8 cellular contexts compared by ENCODE assay signal in genomic region chr11:65314501-65315203, GRCh38. TPM values are rescaled to one million over a fixed set of nuclear protein-coding genes. Genes with fewer than 3 reads are reported as not detected.
A peak's percentile ranks its signal among the peaks of the same experiment; 100 is the strongest.
DNase-seq lines count a peak whose midpoint lies in the region; ATAC-seq and TF ChIP-seq lines count a peak whose summit lies in the region.

Gene CDC42EP2, plus strand, starts transcription at chr11:65314866. Its CDS starts 6,033 bp downstream, at chr11:65320899.

- H3K4me1 ChIP-seq in BLaER1 = peaks cover 61% of the 10 kb centered on the region

- POLR2A ChIA-PET in naive thymus-derived CD8-positive, alpha-beta T cell (lab: Charles Lee) = interaction anchor here (0.5 to 2.0 kb wide), 11 partner anchors 15 to 964 kb away, joined by 3 to 9 read pairs (median 3); partner anchors contain the start of genes MALAT1 and POLA2

- no peaks in the 10 kb centered on the region for H3K36me3 Mint-ChIP-seq in activated T-helper 17 cell treated with anti-CD3 and anti-CD28 coated beads, Interleukin-2, amount 50 U/mL, for 72 hours (ENCODE audit: low read depth)
- no peaks in the 10 kb centered on the region for H3K36me3 Mint-ChIP-seq in naive thymus-derived CD8-positive, alpha-beta T cell
- H3K36me3 Mint-ChIP-seq in stimulated activated naive B cell treated with anti-CD40 and anti-IgM and Interleukin-4, amounts not matched to agents 10 μg/mL and 1 μg/mL and 100 μg/mL, for 72 hours = no peaks in the 10 kb centered on the region

- H3K27ac Mint-ChIP-seq in activated T-helper 17 cell treated with anti-CD3 and anti-CD28 coated beads, Interleukin-2, amount 50 U/mL, for 72 hours = no peak within 1 kb of the TSS
- peak within 1 kb of the TSS in 1 of 10 donors; percentile 81 for H3K27ac Mint-ChIP-seq in naive thymus-derived CD8-positive, alpha-beta T cell
- H3K27ac Mint-ChIP-seq in stimulated activated naive B cell treated with anti-CD40 and anti-IgM and Interleukin-4, amounts not matched to agents 10 μg/mL and 1 μg/mL and 100 μg/mL, for 72 hours = peak within 1 kb of the TSS; percentile 62

- peak; percentile 80 for ATAC-seq in GM19324 (IDR thresholded peaks at IDR 0.05; ENCODE audit: low FRiP score, unreplicated experiment)
- peak; percentile 48 for ATAC-seq in HG03565 (IDR thresholded peaks at IDR 0.05; ENCODE audit: unreplicated experiment)
- ATAC-seq in activated T-helper 17 cell treated with anti-CD3 and anti-CD28 coated beads, Interleukin-2, amount 50 U/mL, for 72 hours (replicated peaks) = peak; percentile 94
- peak; percentile 86 to 90 for ATAC-seq in naive thymus-derived CD8-positive, alpha-beta T cell
- ATAC-seq in stimulated activated naive B cell treated with anti-CD40 and anti-IgM and Interleukin-4, amounts not matched to agents 10 μg/mL and 1 μg/mL and 100 μg/mL, for 72 hours (replicated peaks) = peak; percentile 87 to 89

- no peak for TF ChIP-seq CTCF in fibroblast of mammary gland (conservative IDR thresholded peaks at IDR 0.05; ENCODE audit: control insufficient read depth, insufficient read depth, low read depth, low read length)

- peak within 1 kb of the TSS; percentile 99 for H3K4me2 ChIP-seq in BLaER1

- peak within 1 kb of the TSS; percentile 61 for H3K4me3 Mint-ChIP-seq in activated T-helper 17 cell treated with anti-CD3 and anti-CD28 coated beads, Interleukin-2, amount 50 U/mL, for 72 hours
- peak within 1 kb of the TSS; percentile 63 to 88 (median 81) for H3K4me3 Mint-ChIP-seq in naive thymus-derived CD8-positive, alpha-beta T cell
- H3K4me3 Mint-ChIP-seq in stimulated activated naive B cell treated with anti-CD40 and anti-IgM and Interleukin-4, amounts not matched to agents 10 μg/mL and 1 μg/mL and 100 μg/mL, for 72 hours = peak within 1 kb of the TSS; percentile 85

- H3K9me3 ChIP-seq in BLaER1 = no peaks in the 10 kb centered on the region

- no peaks in the 10 kb centered on the region for H3K36me3 ChIP-seq in BLaER1

- H3K4me3 ChIP-seq in BLaER1 (peak within 1 kb of the TSS; percentile 91), fibroblast of mammary gland (ENCODE audit: control insufficient read depth, low read depth, low read length) (peak within 1 kb of the TSS; percentile 90)

- H3K9ac ChIP-seq in BLaER1 = peak within 1 kb of the TSS; percentile 83

- peak; percentile 76 for DNase-seq in fibroblast of mammary gland (ENCODE audit: low read depth)
- DNase-seq in naive thymus-derived CD8-positive, alpha-beta T cell = peak; percentile 15 to 84 (median 64)
- DNase-seq in stimulated activated naive B cell treated with anti-CD40 and anti-IgM and Interleukin-4, amounts not matched to agents 10 μg/mL and 1 μg/mL and 100 μg/mL, for 72 hours = peak; percentile 58

- peaks cover 3% of the 10 kb centered on the region for H3K27me3 Mint-ChIP-seq in activated T-helper 17 cell treated with anti-CD3 and anti-CD28 coated beads, Interleukin-2, amount 50 U/mL, for 72 hours
- peaks cover 0 to 3% (median 0%) of the 10 kb centered on the region in 5 donors for H3K27me3 Mint-ChIP-seq in naive thymus-derived CD8-positive, alpha-beta T cell
- H3K27me3 Mint-ChIP-seq in stimulated activated naive B cell treated with anti-CD40 and anti-IgM and Interleukin-4, amounts not matched to agents 10 μg/mL and 1 μg/mL and 100 μg/mL, for 72 hours = peaks cover 11 to 15% of the 10 kb centered on the region in 2 donors

- no peaks in the 10 kb centered on the region for H3K27me3 ChIP-seq in BLaER1

- peaks cover 25% of the 10 kb centered on the region for H4K20me1 ChIP-seq in BLaER1

- H3K27ac ChIP-seq in BLaER1 = peak within 1 kb of the TSS; percentile 77

- peaks cover 5% of the 10 kb centered on the region for H3K4me1 Mint-ChIP-seq in activated T-helper 17 cell treated with anti-CD3 and anti-CD28 coated beads, Interleukin-2, amount 50 U/mL, for 72 hours
- H3K4me1 Mint-ChIP-seq in naive thymus-derived CD8-positive, alpha-beta T cell = peaks cover 6 to 12% (median 10%) of the 10 kb centered on the region in 4 donors
- H3K4me1 Mint-ChIP-seq in stimulated activated naive B cell treated with anti-CD40 and anti-IgM and Interleukin-4, amounts not matched to agents 10 μg/mL and 1 μg/mL and 100 μg/mL, for 72 hours = peaks cover 11 to 19% of the 10 kb centered on the region in 2 donors

- H3K9me3 Mint-ChIP-seq in activated T-helper 17 cell treated with anti-CD3 and anti-CD28 coated beads, Interleukin-2, amount 50 U/mL, for 72 hours = no peaks in the 10 kb centered on the region
- H3K9me3 Mint-ChIP-seq in naive thymus-derived CD8-positive, alpha-beta T cell = no peaks in the 10 kb centered on the region
- H3K9me3 Mint-ChIP-seq in stimulated activated naive B cell treated with anti-CD40 and anti-IgM and Interleukin-4, amounts not matched to agents 10 μg/mL and 1 μg/mL and 100 μg/mL, for 72 hours = no peaks in the 10 kb centered on the region

TF ChIP-seq in PFSK-1, 5 proteins besides CTCF, POLR2A, EP300 and RAD21:
- TF ChIP-seq SIN3A (IDR thresholded peaks at IDR 0.05; ENCODE audit: borderline replicate concordance, insufficient read depth, low read length) (peak; percentile 26; the same call in 1 of the 2 replicates), POLR2AphosphoS5 (IDR thresholded peaks at IDR 0.05; ENCODE audit: low read depth, low read length) (peak; percentile 47; the same call in 1 of the 2 replicates), TAF1 (IDR thresholded peaks at IDR 0.05; ENCODE audit: borderline replicate concordance, insufficient read depth, low read length) (no peak), FOXP2 (optimal IDR thresholded peaks at IDR 0.05; ENCODE audit: borderline replicate concordance, extremely low read depth, extremely low read length, insufficient read depth) (no peak)
- TF ChIP-seq, protein P1, sequence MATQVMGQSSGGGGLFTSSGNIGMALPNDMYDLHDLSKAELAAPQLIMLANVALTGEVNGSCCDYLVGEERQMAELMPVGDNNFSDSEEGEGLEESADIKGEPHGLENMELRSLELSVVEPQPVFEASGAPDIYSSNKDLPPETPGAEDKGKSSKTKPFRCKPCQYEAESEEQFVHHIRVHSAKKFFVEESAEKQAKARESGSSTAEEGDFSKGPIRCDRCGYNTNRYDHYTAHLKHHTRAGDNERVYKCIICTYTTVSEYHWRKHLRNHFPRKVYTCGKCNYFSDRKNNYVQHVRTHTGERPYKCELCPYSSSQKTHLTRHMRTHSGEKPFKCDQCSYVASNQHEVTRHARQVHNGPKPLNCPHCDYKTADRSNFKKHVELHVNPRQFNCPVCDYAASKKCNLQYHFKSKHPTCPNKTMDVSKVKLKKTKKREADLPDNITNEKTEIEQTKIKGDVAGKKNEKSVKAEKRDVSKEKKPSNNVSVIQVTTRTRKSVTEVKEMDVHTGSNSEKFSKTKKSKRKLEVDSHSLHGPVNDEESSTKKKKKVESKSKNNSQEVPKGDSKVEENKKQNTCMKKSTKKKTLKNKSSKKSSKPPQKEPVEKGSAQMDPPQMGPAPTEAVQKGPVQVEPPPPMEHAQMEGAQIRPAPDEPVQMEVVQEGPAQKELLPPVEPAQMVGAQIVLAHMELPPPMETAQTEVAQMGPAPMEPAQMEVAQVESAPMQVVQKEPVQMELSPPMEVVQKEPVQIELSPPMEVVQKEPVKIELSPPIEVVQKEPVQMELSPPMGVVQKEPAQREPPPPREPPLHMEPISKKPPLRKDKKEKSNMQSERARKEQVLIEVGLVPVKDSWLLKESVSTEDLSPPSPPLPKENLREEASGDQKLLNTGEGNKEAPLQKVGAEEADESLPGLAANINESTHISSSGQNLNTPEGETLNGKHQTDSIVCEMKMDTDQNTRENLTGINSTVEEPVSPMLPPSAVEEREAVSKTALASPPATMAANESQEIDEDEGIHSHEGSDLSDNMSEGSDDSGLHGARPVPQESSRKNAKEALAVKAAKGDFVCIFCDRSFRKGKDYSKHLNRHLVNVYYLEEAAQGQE (IDR thresholded peaks at IDR 0.05; ENCODE audit: insufficient read depth in 1 of 2, low read depth in 2 of 2, low read length in 2 of 2) = peak; percentile 73 to 84

RNA-seq across cellular contexts. Expression of gene CDC42EP2, which starts in this region (rescaled TPM):
- 11.5 TPM for polyA plus RNA-seq in PFSK-1 (2012; ENCODE audit: insufficient read length, low read depth)
- total RNA-seq in activated T-helper 17 cell treated with anti-CD3 and anti-CD28 coated beads, Interleukin-2, amount 50 U/mL, for 72 hours = 1 to 10 TPM in 1 of 2 donors, under 1 TPM in 1; 0.73 to 2.0 TPM
- total RNA-seq in naive thymus-derived CD8-positive, alpha-beta T cell = 1 to 10 TPM in 1 of 2 experiments, not detected in 1; 1.4 TPM
- polyA plus RNA-seq in naive thymus-derived CD8-positive, alpha-beta T cell = not detected

Comparison
In these comparisons a context has a peak if more than half of its experiments do, and no peak if none do; other contexts are left out.
1. Peak in every context shown above with its lines: DNase-seq, ATAC-seq, H3K4me3 ChIP-seq and H3K27ac ChIP-seq.